Comparison of ENCODE assay signal across 1 cellular context in genomic region chr9:6782981-6783380, GRCh38.
TF ChIP-seq lines count a peak whose summit lies in the region.

No MANE protein-coding gene starts in this region.

TF ChIP-seq in WTC11, 78 proteins besides CTCF, POLR2A, EP300 and RAD21 (continued from another document):
- TF ChIP-seq ATF6 (CRISPR knock-in tag; IDR thresholded peaks at IDR 0.05) = no peak
